In the genomic region with DNA sequence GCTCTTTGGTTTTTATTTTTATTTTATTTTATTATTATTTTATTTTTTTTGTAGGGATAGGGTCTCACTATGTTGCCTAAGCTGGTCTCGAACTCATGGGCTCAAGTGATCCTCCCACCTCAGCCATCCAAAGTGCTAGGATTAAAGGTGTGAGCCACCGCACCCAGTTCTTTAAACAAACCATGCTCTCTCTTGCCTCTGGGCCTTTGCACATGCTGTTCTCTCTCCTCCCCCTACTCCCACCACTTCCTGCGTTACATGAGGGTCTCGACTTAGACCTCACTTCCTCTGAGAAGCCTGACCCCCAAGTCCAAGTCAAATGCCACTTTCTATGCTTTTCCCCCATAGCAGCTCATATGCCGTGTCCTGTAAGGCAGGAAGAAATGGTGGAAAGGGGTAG, we compare ENCODE assay signal across 26 cellular contexts. TPM values are rescaled to one million over a fixed set of nuclear protein-coding genes. Genes with fewer than 3 reads are reported as not detected.
DNase-seq lines count a peak whose midpoint lies in the region; ATAC-seq and TF ChIP-seq lines count a peak whose summit lies in the region.
"Had no signal": no experiment of that assay in that cellular context is flagged by ENCODE, and none has a peak within 500 bp of the region (broad histone marks: within the 10 kb centered on the region; RNA-seq: fewer than 3 reads in every experiment).

No MANE protein-coding gene starts in this region.

- H3K9me3 ChIP-seq in DND-41 (ENCODE audit: insufficient read depth, low read length, severe bottlenecking) (no peaks in the 10 kb centered on the region), right lobe of liver (no peaks in the 10 kb centered on the region)
- no peaks in the 10 kb centered on the region for H3K9me3 ChIP-seq in naive thymus-derived CD4-positive, alpha-beta T cell (ENCODE audit: control insufficient read depth in 2 of 3, low read length in 3 of 3)

- DNase-seq in activated CD4-positive, alpha-beta T cell treated with anti-CD3 and anti-CD28 coated beads, Interleukin-2, amount 10 ng/mL, durations not matched to agents 7 days and 5 days = no peak
- DNase-seq in activated CD4-positive, alpha-beta T cell treated with anti-CD3 and anti-CD28 coated beads, Interleukin-2, amount 50 U/mL, for 1 hour = no peak
- DNase-seq in DND-41 (no peak), NCI-H2196 treated with DMSO at 0.1 percent for 48 hours (lab: John Stamatoyannopoulos, UW; ENCODE audit: unreplicated experiment) (no peak), cortex of kidney (lab: John Stamatoyannopoulos, UW) (no peak), right lobe of liver (no peak)
- DNase-seq in activated CD4-positive, alpha-beta memory T cell treated with anti-CD3 and anti-CD28 coated beads, Interleukin-2, amount 10 ng/mL, durations not matched to agents 7 days and 5 days = no peak
- no peak for DNase-seq in naive thymus-derived CD4-positive, alpha-beta T cell
- DNase-seq: activated T-cell treated with anti-CD3 and anti-CD28 coated beads, Interleukin-2, amount 50 U/mL, for 1 hour; anterior cingulate cortex; dermis blood vessel endothelial cell; DMS79 treated with DMSO at 0.1 percent for 48 hours; H9; kidney glomerular epithelial cell; NCI-H1092; NCI-H1930; NCI-H2227 treated with DMSO at 0.1 percent for 48 hours; NCI-H748 treated with DMSO at 0.1 percent for 48 hours; nucleus accumbens had no signal

- TF ChIP-seq CTCF in DND-41 (IDR thresholded peaks at IDR 0.05; ENCODE audit: borderline replicate concordance, extremely low read depth, low read length, poor library complexity, severe bottlenecking) (no peak), right lobe of liver (IDR thresholded peaks at IDR 0.05) (no peak)

- peaks cover 13% of the 10 kb centered on the region for H3K27me3 Mint-ChIP-seq in activated CD4-positive, alpha-beta T cell treated with anti-CD3 and anti-CD28 coated beads, Interleukin-2, amount 10 ng/mL, durations not matched to agents 7 days and 5 days
- H3K27me3 Mint-ChIP-seq in activated CD4-positive, alpha-beta memory T cell treated with anti-CD3 and anti-CD28 coated beads, Interleukin-2, amount 10 ng/mL, durations not matched to agents 7 days and 5 days = peaks cover 18% of the 10 kb centered on the region
- H3K27me3 Mint-ChIP-seq in naive thymus-derived CD4-positive, alpha-beta T cell = peaks cover 0 to 26% (median 4%) of the 10 kb centered on the region in 5 donors

- intact Hi-C loops in naive thymus-derived CD4-positive, alpha-beta T cell (cut with micrococcal nuclease) = no loop called here
- intact Hi-C loops in right lobe of liver (cut with DNase I) = no loop called here

- no peak overlapping the region for H3K4me3 ChIP-seq in DND-41 (ENCODE audit: low read depth in 1 of 2, low read length in 2 of 2)
- peak overlapping the region; percentile 20 for H3K4me3 ChIP-seq in naive thymus-derived CD4-positive, alpha-beta T cell (ENCODE audit: low read length)
- H3K4me3 ChIP-seq in right lobe of liver = no peak overlapping the region
- H3K4me3 ChIP-seq: cardiac muscle cell, lung, SK-N-MC, skin epidermis had no signal

- peak overlapping the region; percentile 50 for H3K27ac Mint-ChIP-seq in activated CD4-positive, alpha-beta T cell treated with anti-CD3 and anti-CD28 coated beads, Interleukin-2, amount 10 ng/mL, durations not matched to agents 7 days and 5 days
- peak overlapping the region; percentile 52 for H3K27ac Mint-ChIP-seq in activated CD4-positive, alpha-beta memory T cell treated with anti-CD3 and anti-CD28 coated beads, Interleukin-2, amount 10 ng/mL, durations not matched to agents 7 days and 5 days
- peak overlapping the region in 6 of 9 donors; percentile 18 to 79 (median 58) for H3K27ac Mint-ChIP-seq in naive thymus-derived CD4-positive, alpha-beta T cell
- H3K27ac Mint-ChIP-seq: H9, type B pancreatic cell, WTC11 had no signal

- H3K4me1 ChIP-seq in DND-41 (ENCODE audit: insufficient read depth, low read length) (peaks cover 24% of the 10 kb centered on the region), right lobe of liver (peaks cover 0 to 17% (median 3%) of the 10 kb centered on the region in 4 donors)
- H3K4me1 ChIP-seq in naive thymus-derived CD4-positive, alpha-beta T cell (ENCODE audit: control insufficient read depth in 2 of 2, insufficient read depth in 2 of 2, low read length in 2 of 2) = peaks cover 28 to 31% of the 10 kb centered on the region in 2 donors

- H3K4me2 ChIP-seq in DND-41 (ENCODE audit: insufficient read depth, low read length) = no peak overlapping the region

- H3K36me3 ChIP-seq in DND-41 (ENCODE audit: insufficient read depth, low read length) = no peaks in the 10 kb centered on the region
- no peaks in the 10 kb centered on the region for H3K36me3 ChIP-seq in naive thymus-derived CD4-positive, alpha-beta T cell (ENCODE audit: control insufficient read depth in 2 of 3, insufficient read depth in 3 of 3, low read length in 3 of 3)
- H3K36me3 ChIP-seq in right lobe of liver = no peaks in the 10 kb centered on the region
- H3K36me3 ChIP-seq: cardiac muscle cell had no signal

- H3K27ac ChIP-seq in DND-41 (ENCODE audit: low read length) (peak overlapping the region; percentile 51; the same call in 1 of the 2 replicates), right lobe of liver (no peak overlapping the region)
- no peak overlapping the region for H3K27ac ChIP-seq in naive thymus-derived CD4-positive, alpha-beta T cell (ENCODE audit: low read depth, low read length)
- H3K27ac ChIP-seq: cardiac muscle cell, RWPE1, SK-N-MC, skin epidermis had no signal

- TF ChIP-seq POLR2A in right lobe of liver (IDR thresholded peaks at IDR 0.05) = no peak

- no peaks in the 10 kb centered on the region for H3K27me3 ChIP-seq in DND-41 (ENCODE audit: insufficient read depth, low read length, poor library complexity)
- no peaks in the 10 kb centered on the region for H3K27me3 ChIP-seq in naive thymus-derived CD4-positive, alpha-beta T cell (ENCODE audit: control insufficient read depth in 2 of 2, insufficient read depth in 2 of 2, low read length in 2 of 2)
- peaks cover 0 to 4% of the 10 kb centered on the region in 2 donors for H3K27me3 ChIP-seq in right lobe of liver

- 90% methylated on average over 5 of the region's 5 CpGs for WGBS in right lobe of liver (ENCODE audit: insufficient coverage, low coverage, low lambda C conversion rate, missing lambda C conversion rate)

- CTCF ChIA-PET in activated CD4-positive, alpha-beta T cell treated with anti-CD3 and anti-CD28 coated beads, Interleukin-2, amount 10 ng/mL, durations not matched to agents 7 days and 5 days (lab: Charles Lee) = no interaction called here
- CTCF ChIA-PET in activated CD4-positive, alpha-beta memory T cell treated with anti-CD3 and anti-CD28 coated beads, Interleukin-2, amount 10 ng/mL, durations not matched to agents 7 days and 5 days (lab: Charles Lee) = interaction anchor here (1.7 kb wide), 1 partner anchor 83 kb away, joined by 3 read pairs; no protein-coding TSS in a partner anchor
- CTCF ChIA-PET in naive thymus-derived CD4-positive, alpha-beta T cell (lab: Charles Lee) = no interaction called here

- ATAC-seq in DND-41 (ENCODE audit: insufficient read depth, low read depth) = no peak
- no peak for ATAC-seq in naive thymus-derived CD4-positive, alpha-beta T cell
- ATAC-seq in right lobe of liver = no peak
- ATAC-seq: WTC11 had no signal

- no peaks in the 10 kb centered on the region for H3K9me3 Mint-ChIP-seq in activated CD4-positive, alpha-beta T cell treated with anti-CD3 and anti-CD28 coated beads, Interleukin-2, amount 10 ng/mL, durations not matched to agents 7 days and 5 days
- H3K9me3 Mint-ChIP-seq in activated CD4-positive, alpha-beta memory T cell treated with anti-CD3 and anti-CD28 coated beads, Interleukin-2, amount 10 ng/mL, durations not matched to agents 7 days and 5 days = no peaks in the 10 kb centered on the region
- no peaks in the 10 kb centered on the region for H3K9me3 Mint-ChIP-seq in naive thymus-derived CD4-positive, alpha-beta T cell
- H3K9me3 Mint-ChIP-seq: H9, type B pancreatic cell, WTC11 had no signal

- H3K4me1 Mint-ChIP-seq in activated CD4-positive, alpha-beta T cell treated with anti-CD3 and anti-CD28 coated beads, Interleukin-2, amount 10 ng/mL, durations not matched to agents 7 days and 5 days = peaks cover 37% of the 10 kb centered on the region
- peaks cover 33% of the 10 kb centered on the region for H3K4me1 Mint-ChIP-seq in activated CD4-positive, alpha-beta memory T cell treated with anti-CD3 and anti-CD28 coated beads, Interleukin-2, amount 10 ng/mL, durations not matched to agents 7 days and 5 days
- H3K4me1 Mint-ChIP-seq in naive thymus-derived CD4-positive, alpha-beta T cell = peaks cover 18 to 55% (median 45%) of the 10 kb centered on the region in 7 donors

- peaks cover 65% of the 10 kb centered on the region for H4K20me1 ChIP-seq in DND-41 (ENCODE audit: insufficient read depth, low read length)

- H3K4me3 Mint-ChIP-seq in activated CD4-positive, alpha-beta T cell treated with anti-CD3 and anti-CD28 coated beads, Interleukin-2, amount 10 ng/mL, durations not matched to agents 7 days and 5 days = no peak overlapping the region
- H3K4me3 Mint-ChIP-seq in activated CD4-positive, alpha-beta memory T cell treated with anti-CD3 and anti-CD28 coated beads, Interleukin-2, amount 10 ng/mL, durations not matched to agents 7 days and 5 days = no peak overlapping the region
- peak overlapping the region in 9 of 10 donors; percentile 0 to 59 (median 45) for H3K4me3 Mint-ChIP-seq in naive thymus-derived CD4-positive, alpha-beta T cell
- H3K4me3 Mint-ChIP-seq: H9, type B pancreatic cell, WTC11 had no signal

- no peak overlapping the region for H2AFZ ChIP-seq in DND-41 (ENCODE audit: low read depth, low read length)

- peaks cover 18% of the 10 kb centered on the region; the same call in 1 of the 2 replicates for H3K79me2 ChIP-seq in DND-41 (ENCODE audit: insufficient read depth, low read length)

- POLR2A ChIA-PET in activated CD4-positive, alpha-beta T cell treated with anti-CD3 and anti-CD28 coated beads, Interleukin-2, amount 10 ng/mL, durations not matched to agents 7 days and 5 days (lab: Charles Lee) = no interaction called here
- POLR2A ChIA-PET in activated CD4-positive, alpha-beta memory T cell treated with anti-CD3 and anti-CD28 coated beads, Interleukin-2, amount 10 ng/mL, durations not matched to agents 7 days and 5 days (lab: Charles Lee) = interaction anchor here (0.8 to 0.9 kb wide), 2 partner anchors 17 to 83 kb away, joined by 3 read pairs; no protein-coding TSS in a partner anchor
- POLR2A ChIA-PET in naive thymus-derived CD4-positive, alpha-beta T cell (lab: Charles Lee) = interaction anchor here (0.8 to 1.4 kb wide), 2 partner anchors 10 to 19 kb away, joined by 3 read pairs; no protein-coding TSS in a partner anchor

- H3K36me3 Mint-ChIP-seq in activated CD4-positive, alpha-beta T cell treated with anti-CD3 and anti-CD28 coated beads, Interleukin-2, amount 10 ng/mL, durations not matched to agents 7 days and 5 days (ENCODE audit: low read depth) = no peaks in the 10 kb centered on the region
- no peaks in the 10 kb centered on the region for H3K36me3 Mint-ChIP-seq in activated CD4-positive, alpha-beta memory T cell treated with anti-CD3 and anti-CD28 coated beads, Interleukin-2, amount 10 ng/mL, durations not matched to agents 7 days and 5 days (ENCODE audit: low read depth)
- H3K36me3 Mint-ChIP-seq in naive thymus-derived CD4-positive, alpha-beta T cell = no peaks in the 10 kb centered on the region
- H3K36me3 Mint-ChIP-seq: type B pancreatic cell, WTC11 had no signal

- H3K9ac ChIP-seq in DND-41 (ENCODE audit: low read depth, low read length) = no peak overlapping the region

RNA-seq across cellular contexts. Expression of a gene that starts 15.2 kb away (rescaled TPM):
- total RNA-seq in activated CD4-positive, alpha-beta T cell treated with anti-CD3 and anti-CD28 coated beads, Interleukin-2, amount 10 ng/mL, durations not matched to agents 7 days and 5 days = 10 to 100 TPM; 82.1 to 87.1 TPM
- 10 to 100 TPM; 73.2 to 77.3 TPM for total RNA-seq in activated CD4-positive, alpha-beta memory T cell treated with anti-CD3 and anti-CD28 coated beads, Interleukin-2, amount 10 ng/mL, durations not matched to agents 7 days and 5 days
- total RNA-seq in naive thymus-derived CD4-positive, alpha-beta T cell = 10 to 100 TPM; 63.6 to 97.2 (median 78.1) TPM
- polyA plus RNA-seq in naive thymus-derived CD4-positive, alpha-beta T cell = 1 to 10 TPM; 3.3 to 3.8 TPM
- 10 to 100 TPM; 15.4 to 20.5 (median 18.5) TPM for total RNA-seq in right lobe of liver

Comparison
In these comparisons a context has a peak if more than half of its experiments do, and no peak if none do; other contexts are left out.
1. H3K4me3 Mint-ChIP-seq: peak in naive thymus-derived CD4-positive, alpha-beta T cell (9 of 10); none in activated CD4-positive, alpha-beta T cell treated with anti-CD3 and anti-CD28 coated beads, Interleukin-2, amount 10 ng/mL, durations not matched to agents 7 days and 5 days (single experiment) and activated CD4-positive, alpha-beta memory T cell treated with anti-CD3 and anti-CD28 coated beads, Interleukin-2, amount 10 ng/mL, durations not matched to agents 7 days and 5 days (single experiment).
2. Peak in every context shown above with its lines, with median percentiles within 50 percentile points of each other: H3K27ac Mint-ChIP-seq.